In the genomic region with DNA sequence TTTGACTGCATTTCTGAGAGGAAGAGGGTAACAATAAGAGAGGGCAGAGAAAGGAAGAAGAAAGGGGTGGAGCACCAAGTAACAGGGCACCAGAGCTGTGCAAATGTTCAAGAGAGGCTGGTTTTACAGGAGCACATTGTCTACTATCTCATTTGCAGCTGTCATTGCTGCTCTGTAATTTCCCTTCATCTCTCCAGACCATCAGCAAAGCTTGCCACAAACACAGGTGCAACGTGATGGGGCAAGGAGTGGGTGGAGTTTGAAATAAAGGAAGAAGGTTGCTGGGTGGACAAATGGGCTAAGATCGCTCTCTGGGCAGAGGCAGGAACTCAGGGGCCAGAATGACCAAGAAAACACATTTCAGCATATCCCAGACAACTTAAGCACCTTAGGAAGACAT, we compare ENCODE assay signal across 26 cellular contexts. TPM values are rescaled to one million over a fixed set of nuclear protein-coding genes. Genes with fewer than 3 reads are reported as not detected.
DNase-seq lines count a peak whose midpoint lies in the region; ATAC-seq, FAIRE-seq and TF ChIP-seq lines count a peak whose summit lies in the region.
"Had no signal": no experiment of that assay in that cellular context is flagged by ENCODE, and none has a peak within 500 bp of the region (broad histone marks: within the 10 kb centered on the region; RNA-seq: fewer than 3 reads in every experiment).

No MANE protein-coding gene starts in this region.

- H3K4me1 Mint-ChIP-seq in stimulated activated naive CD8-positive, alpha-beta T cell treated with anti-CD3 and anti-CD28 coated beads, Interleukin-15, Interleukin-2, amounts not matched to agents 100 ng/mL and 50 ng/mL, for 24 hours (ENCODE audit: low read depth): peaks cover 20% of the 10 kb centered on the region
- peaks cover 34% of the 10 kb centered on the region for H3K4me1 Mint-ChIP-seq in stimulated activated naive CD8-positive, alpha-beta T cell treated with anti-CD3 and anti-CD28 coated beads, Interleukin-15, amount 100 ng/mL, for 72 hours
- H3K4me1 Mint-ChIP-seq in glutamatergic neuron (ENCODE audit: low read depth, unreplicated experiment): no peaks in the 10 kb centered on the region

- H3K79me2 ChIP-seq in OCI-LY7 (ENCODE audit: insufficient read depth, low read depth, low read length): no peaks in the 10 kb centered on the region

- H3K27me3 Mint-ChIP-seq in stimulated activated naive CD8-positive, alpha-beta T cell treated with anti-CD3 and anti-CD28 coated beads, Interleukin-15, Interleukin-2, amounts not matched to agents 100 ng/mL and 50 ng/mL, for 24 hours: peaks cover 11% of the 10 kb centered on the region
- no peaks in the 10 kb centered on the region for H3K27me3 Mint-ChIP-seq in stimulated activated naive CD8-positive, alpha-beta T cell treated with anti-CD3 and anti-CD28 coated beads, Interleukin-15, amount 100 ng/mL, for 72 hours
- no peaks in the 10 kb centered on the region for H3K27me3 Mint-ChIP-seq in glutamatergic neuron (ENCODE audit: unreplicated experiment)

- no peaks in the 10 kb centered on the region for H3K4me1 ChIP-seq in OCI-LY7 (ENCODE audit: insufficient read depth, low read length, poor library complexity, severe bottlenecking)
- H3K4me1 ChIP-seq in kidney (ENCODE audit: control insufficient read depth in 1 of 2, insufficient read depth in 1 of 2, low read depth in 1 of 2, low read length in 2 of 2): peaks cover 19 to 22% of the 10 kb centered on the region in 2 donors
- H3K4me1 ChIP-seq: psoas muscle had no signal

- intact Hi-C loops in OCI-LY7 (cut with micrococcal nuclease; ENCODE audit: unreplicated experiment): no loop called here
- intact Hi-C loops in kidney (cut with DNase I): no loop called here

- no peak overlapping the region for H3K27ac ChIP-seq in OCI-LY7 (ENCODE audit: low read depth, low read length, poor library complexity, severe bottlenecking)
- peak overlapping the region; percentile 15 to 32 for H3K27ac ChIP-seq in kidney (ENCODE audit: low read depth in 2 of 2, low read length in 2 of 2)
- H3K27ac ChIP-seq: cardiac muscle cell, epithelial cell of prostate, psoas muscle, RWPE1 had no signal

- no peak for DNase-seq in stimulated activated naive CD8-positive, alpha-beta T cell treated with anti-CD3 and anti-CD28 coated beads, Interleukin-15, amount 100 ng/mL, for 72 hours
- DNase-seq in OCI-LY7 (ENCODE audit: low spot score) (peak; percentile 40), kidney (peak; percentile 10), G401 (ENCODE audit: low spot score) (no peak), islet precursor cell (no peak), occipital lobe (lab: John Stamatoyannopoulos, UW) (no peak), glutamatergic neuron (no peak)
- DNase-seq: activated CD4-positive, alpha-beta T cell treated with anti-CD3 and anti-CD28 coated beads for 48 hours; CD4-positive, CD25-positive, alpha-beta regulatory T cell; dermis blood vessel endothelial cell; foreskin fibroblast; hypothalamus; KBM-7; NCI-H226; small intestine; stimulated activated CD4-positive, alpha-beta T cell treated with anti-CD3 and anti-CD28 coated beads, Interleukin-4, amount 100 ng/mL, for 24 hours; SW 1271 had no signal

- no peak for FAIRE-seq in kidney (lab: Jason Lieb, UNC)
- FAIRE-seq: keratinocyte, small intestine, TTC549 had no signal

- POLR2A ChIA-PET in OCI-LY7 (lab: Charles Lee): no interaction called here

- in situ Hi-C loops in G401 (cut with HindIII; ENCODE audit: low sequenced_read_pairs): no loop called here

- H2AFZ ChIP-seq in OCI-LY7 (ENCODE audit: low read length): no peak overlapping the region

- BruUV-seq in OCI-LY7 (replicated peaks; lab: Mats Ljungman, UMichigan): no TSS peak

- no peak overlapping the region for H3K4me3 Mint-ChIP-seq in stimulated activated naive CD8-positive, alpha-beta T cell treated with anti-CD3 and anti-CD28 coated beads, Interleukin-15, Interleukin-2, amounts not matched to agents 100 ng/mL and 50 ng/mL, for 24 hours
- no peak overlapping the region for H3K4me3 Mint-ChIP-seq in stimulated activated naive CD8-positive, alpha-beta T cell treated with anti-CD3 and anti-CD28 coated beads, Interleukin-15, amount 100 ng/mL, for 72 hours
- no peak overlapping the region for H3K4me3 Mint-ChIP-seq in glutamatergic neuron (ENCODE audit: unreplicated experiment)
- H3K4me3 Mint-ChIP-seq: CD4-positive, CD25-positive, alpha-beta regulatory T cell had no signal

- ATAC-seq in stimulated activated naive CD8-positive, alpha-beta T cell treated with anti-CD3 and anti-CD28 coated beads, Interleukin-15, amount 100 ng/mL, for 72 hours: no peak
- ATAC-seq: psoas muscle had no signal

- H3K9me3 ChIP-seq in OCI-LY7 (ENCODE audit: low read length): no peaks in the 10 kb centered on the region
- H3K9me3 ChIP-seq in kidney (ENCODE audit: control insufficient read depth in 1 of 2, low read length in 2 of 2): no peaks in the 10 kb centered on the region
- H3K9me3 ChIP-seq: psoas muscle had no signal

- no peak overlapping the region for H3K4me3 ChIP-seq in OCI-LY7 (ENCODE audit: low read depth, low read length, poor library complexity, severe bottlenecking)
- no peak overlapping the region for H3K4me3 ChIP-seq in kidney (ENCODE audit: low read length in 2 of 2)
- H3K4me3 ChIP-seq: cardiac muscle cell, psoas muscle had no signal

- H3K36me3 ChIP-seq in OCI-LY7 (ENCODE audit: insufficient read depth, low read length) (no peaks in the 10 kb centered on the region), kidney (ENCODE audit: control insufficient read depth in 1 of 2, insufficient read depth in 2 of 2, low read length in 2 of 2) (no peaks in the 10 kb centered on the region)
- H3K36me3 ChIP-seq: cardiac muscle cell had no signal

- H4K20me1 ChIP-seq in OCI-LY7 (ENCODE audit: insufficient read depth, low read length): no peaks in the 10 kb centered on the region

- H3K27ac Mint-ChIP-seq in stimulated activated naive CD8-positive, alpha-beta T cell treated with anti-CD3 and anti-CD28 coated beads, Interleukin-15, Interleukin-2, amounts not matched to agents 100 ng/mL and 50 ng/mL, for 24 hours: peak overlapping the region; percentile 47
- no peak overlapping the region for H3K27ac Mint-ChIP-seq in stimulated activated naive CD8-positive, alpha-beta T cell treated with anti-CD3 and anti-CD28 coated beads, Interleukin-15, amount 100 ng/mL, for 72 hours
- H3K27ac Mint-ChIP-seq in glutamatergic neuron (ENCODE audit: unreplicated experiment): no peak overlapping the region
- H3K27ac Mint-ChIP-seq: activated T-helper 2 cell treated with anti-CD3 and anti-CD28 coated beads, Interferon-gamma antibody, Interleukin-2, Interleukin-4, amounts not matched to agents 10 μg/mL and 5 μg/mL and 100 μg/mL, durations not matched to agents 14 hours and 24 hours and 36 hours; CD4-positive, CD25-positive, alpha-beta regulatory T cell had no signal

- peak overlapping the region; percentile 32; the same call in 1 of the 2 replicates for H3K4me2 ChIP-seq in OCI-LY7 (ENCODE audit: low read length)

- TF ChIP-seq CTCF in OCI-LY7 (conservative IDR thresholded peaks at IDR 0.05; ENCODE audit: low read length) (no peak), kidney (IDR thresholded peaks at IDR 0.05; ENCODE audit: borderline replicate concordance, extremely low read depth, insufficient read depth) (no peak), glutamatergic neuron (IDR thresholded peaks at IDR 0.05; ENCODE audit: partially characterized antibody, unreplicated experiment) (no peak)

- no peaks in the 10 kb centered on the region for H3K9me3 Mint-ChIP-seq in stimulated activated naive CD8-positive, alpha-beta T cell treated with anti-CD3 and anti-CD28 coated beads, Interleukin-15, Interleukin-2, amounts not matched to agents 100 ng/mL and 50 ng/mL, for 24 hours
- H3K9me3 Mint-ChIP-seq in stimulated activated naive CD8-positive, alpha-beta T cell treated with anti-CD3 and anti-CD28 coated beads, Interleukin-15, amount 100 ng/mL, for 72 hours: no peaks in the 10 kb centered on the region
- peaks cover 5% of the 10 kb centered on the region for H3K9me3 Mint-ChIP-seq in glutamatergic neuron (ENCODE audit: unreplicated experiment)
- H3K9me3 Mint-ChIP-seq: activated T-helper 2 cell treated with anti-CD3 and anti-CD28 coated beads, Interferon-gamma antibody, Interleukin-2, Interleukin-4, amounts not matched to agents 10 μg/mL and 5 μg/mL and 100 μg/mL, durations not matched to agents 14 hours and 24 hours and 36 hours had no signal

- H3K9me2 ChIP-seq in OCI-LY7 (ENCODE audit: insufficient read depth, low read length): no peaks in the 10 kb centered on the region

- no peaks in the 10 kb centered on the region for H3K36me3 Mint-ChIP-seq in stimulated activated naive CD8-positive, alpha-beta T cell treated with anti-CD3 and anti-CD28 coated beads, Interleukin-15, Interleukin-2, amounts not matched to agents 100 ng/mL and 50 ng/mL, for 24 hours (ENCODE audit: low read depth)
- H3K36me3 Mint-ChIP-seq in glutamatergic neuron (ENCODE audit: unreplicated experiment): peaks cover 14% of the 10 kb centered on the region
- H3K36me3 Mint-ChIP-seq: CD4-positive, CD25-positive, alpha-beta regulatory T cell had no signal

- CTCF ChIA-PET in OCI-LY7 (lab: Charles Lee; ENCODE audit: unreplicated experiment): no interaction called here

- H3K9ac ChIP-seq in kidney (ENCODE audit: low read length in 2 of 2): peak overlapping the region in 1 of 2 donors; percentile 58

RNA-seq across cellular contexts. Expression of a gene that starts 47.8 kb away (rescaled TPM):
- total RNA-seq in OCI-LY7 (2014; rRNA removed; shearing (Covaris generic)): not detected in 2 replicates
- total RNA-seq in OCI-LY7 (2022) (not detected in 2 replicates), kidney (2.5 TPM), occipital lobe (not detected), glutamatergic neuron (ENCODE audit: unreplicated experiment) (not detected)
- 2.9 TPM for polyA plus RNA-seq in kidney (ENCODE audit: insufficient read depth, low read depth, low replicate concordance)
- total RNA-seq in G401 (2014; rRNA removed; shearing (Covaris generic)): 0.06 and 0.14 TPM in 2 replicates
- total RNA-seq: activated T-helper 2 cell treated with anti-CD3 and anti-CD28 coated beads, Interferon-gamma antibody, Interleukin-2, Interleukin-4, amounts not matched to agents 10 μg/mL and 5 μg/mL and 100 μg/mL, durations not matched to agents 14 hours and 24 hours and 36 hours; CD4-positive, CD25-positive, alpha-beta regulatory T cell; dermis blood vessel endothelial cell; psoas muscle had no signal
- polyA plus RNA-seq: neural cell had no signal

Comparison
In these comparisons a context has a peak if more than half of its experiments do, and no peak if none do; other contexts are left out.
1. DNase-seq: peak in OCI-LY7 (single experiment) and kidney (single experiment); none in stimulated activated naive CD8-positive, alpha-beta T cell treated with anti-CD3 and anti-CD28 coated beads, Interleukin-15, amount 100 ng/mL, for 72 hours (0 of 2), G401 (single experiment), islet precursor cell (single experiment), occipital lobe (single experiment) and glutamatergic neuron (single experiment).